In the genomic region with DNA sequence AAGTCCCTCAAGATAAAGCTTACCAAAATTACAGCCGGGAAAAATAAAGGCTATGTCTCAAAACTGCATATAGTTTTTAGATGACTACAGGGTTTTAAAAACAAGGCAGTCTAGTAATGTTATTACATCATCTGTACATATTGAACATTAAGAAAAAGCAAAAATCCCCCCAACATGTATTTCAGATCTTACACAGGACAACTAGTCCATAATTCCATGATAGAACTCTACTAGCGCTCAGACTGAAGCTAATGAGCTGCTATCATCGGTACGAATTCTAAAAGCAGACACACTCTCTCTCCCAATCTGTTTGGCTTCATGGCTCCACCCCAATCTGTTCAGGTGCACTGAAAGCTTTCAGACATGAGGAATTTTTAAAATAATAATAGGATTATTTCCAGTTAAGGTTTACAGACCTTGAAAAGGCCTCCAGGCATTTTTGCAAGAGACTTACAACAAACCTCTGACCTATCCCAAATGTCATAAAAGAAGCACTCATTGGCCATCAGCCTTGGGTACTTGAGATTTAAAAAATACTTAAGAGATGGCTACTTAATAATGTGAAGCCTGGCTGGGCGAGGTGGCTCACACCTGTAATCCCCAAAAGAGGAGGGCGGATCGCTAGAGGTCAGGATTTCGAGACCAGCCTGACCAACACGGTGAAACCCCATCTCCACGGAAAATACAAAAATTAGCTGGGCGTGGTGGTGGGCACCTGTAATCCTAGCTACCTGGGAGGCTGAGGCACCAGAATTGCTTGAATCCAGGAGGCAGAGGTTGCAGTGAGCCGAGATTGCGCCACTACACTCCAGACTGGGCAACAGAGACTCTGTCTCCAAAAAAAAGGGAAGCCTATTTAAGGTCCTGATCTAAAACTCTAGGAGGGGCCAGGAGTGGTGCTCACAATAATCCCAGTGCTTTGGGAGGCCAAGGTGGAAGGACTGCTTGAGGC, we compare ENCODE assay signal across 1 cellular context.
TF ChIP-seq lines count a peak whose summit lies in the region.

No MANE protein-coding gene starts in this region.

TF ChIP-seq in HepG2, 621 proteins besides CTCF, POLR2A, EP300 and RAD21 (continued from another document):
- TF ChIP-seq, protein P1, sequence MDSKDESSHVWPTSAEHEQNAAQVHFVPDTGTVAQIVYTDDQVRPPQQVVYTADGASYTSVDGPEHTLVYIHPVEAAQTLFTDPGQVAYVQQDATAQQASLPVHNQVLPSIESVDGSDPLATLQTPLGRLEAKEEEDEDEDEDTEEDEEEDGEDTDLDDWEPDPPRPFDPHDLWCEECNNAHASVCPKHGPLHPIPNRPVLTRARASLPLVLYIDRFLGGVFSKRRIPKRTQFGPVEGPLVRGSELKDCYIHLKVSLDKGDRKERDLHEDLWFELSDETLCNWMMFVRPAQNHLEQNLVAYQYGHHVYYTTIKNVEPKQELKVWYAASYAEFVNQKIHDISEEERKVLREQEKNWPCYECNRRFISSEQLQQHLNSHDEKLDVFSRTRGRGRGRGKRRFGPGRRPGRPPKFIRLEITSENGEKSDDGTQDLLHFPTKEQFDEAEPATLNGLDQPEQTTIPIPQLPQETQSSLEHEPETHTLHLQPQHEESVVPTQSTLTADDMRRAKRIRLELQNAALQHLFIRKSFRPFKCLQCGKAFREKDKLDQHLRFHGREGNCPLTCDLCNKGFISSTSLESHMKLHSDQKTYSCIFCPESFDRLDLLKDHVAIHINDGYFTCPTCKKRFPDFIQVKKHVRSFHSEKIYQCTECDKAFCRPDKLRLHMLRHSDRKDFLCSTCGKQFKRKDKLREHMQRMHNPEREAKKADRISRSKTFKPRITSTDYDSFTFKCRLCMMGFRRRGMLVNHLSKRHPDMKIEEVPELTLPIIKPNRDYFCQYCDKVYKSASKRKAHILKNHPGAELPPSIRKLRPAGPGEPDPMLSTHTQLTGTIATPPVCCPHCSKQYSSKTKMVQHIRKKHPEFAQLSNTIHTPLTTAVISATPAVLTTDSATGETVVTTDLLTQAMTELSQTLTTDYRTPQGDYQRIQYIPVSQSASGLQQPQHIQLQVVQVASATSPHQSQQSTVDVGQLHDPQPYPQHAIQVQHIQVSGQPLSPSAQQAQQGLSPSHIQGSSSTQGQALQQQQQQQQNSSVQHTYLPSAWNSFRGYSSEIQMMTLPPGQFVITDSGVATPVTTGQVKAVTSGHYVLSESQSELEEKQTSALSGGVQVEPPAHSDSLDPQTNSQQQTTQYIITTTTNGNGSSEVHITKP (CRISPR knock-in tag; IDR thresholded peaks at IDR 0.05; ENCODE audit: low read depth): no peak
- TF ChIP-seq, protein P2, sequence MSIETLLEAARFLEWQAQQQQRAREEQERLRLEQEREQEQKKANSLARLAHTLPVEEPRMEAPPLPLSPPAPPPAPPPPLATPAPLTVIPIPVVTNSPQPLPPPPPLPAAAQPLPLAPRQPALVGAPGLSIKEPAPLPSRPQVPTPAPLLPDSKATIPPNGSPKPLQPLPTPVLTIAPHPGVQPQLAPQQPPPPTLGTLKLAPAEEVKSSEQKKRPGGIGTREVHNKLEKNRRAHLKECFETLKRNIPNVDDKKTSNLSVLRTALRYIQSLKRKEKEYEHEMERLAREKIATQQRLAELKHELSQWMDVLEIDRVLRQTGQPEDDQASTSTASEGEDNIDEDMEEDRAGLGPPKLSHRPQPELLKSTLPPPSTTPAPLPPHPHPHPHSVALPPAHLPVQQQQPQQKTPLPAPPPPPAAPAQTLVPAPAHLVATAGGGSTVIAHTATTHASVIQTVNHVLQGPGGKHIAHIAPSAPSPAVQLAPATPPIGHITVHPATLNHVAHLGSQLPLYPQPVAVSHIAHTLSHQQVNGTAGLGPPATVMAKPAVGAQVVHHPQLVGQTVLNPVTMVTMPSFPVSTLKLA (IDR thresholded peaks at IDR 0.05): no peak
- TF ChIP-seq HDAC2 (CRISPR knock-in tag; IDR thresholded peaks at IDR 0.05): no peak
- TF ChIP-seq, protein P3, sequence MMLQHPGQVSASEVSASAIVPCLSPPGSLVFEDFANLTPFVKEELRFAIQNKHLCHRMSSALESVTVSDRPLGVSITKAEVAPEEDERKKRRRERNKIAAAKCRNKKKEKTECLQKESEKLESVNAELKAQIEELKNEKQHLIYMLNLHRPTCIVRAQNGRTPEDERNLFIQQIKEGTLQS (CRISPR knock-in tag; IDR thresholded peaks at IDR 0.05): no peak
- TF ChIP-seq ZNF460 (CRISPR knock-in tag; IDR thresholded peaks at IDR 0.05; ENCODE audit: borderline replicate concordance): peak; percentile 93
- TF ChIP-seq HDAC1 (CRISPR knock-in tag; IDR thresholded peaks at IDR 0.05): no peak
- no peak for TF ChIP-seq ZNF550 (CRISPR knock-in tag; IDR thresholded peaks at IDR 0.05; ENCODE audit: borderline replicate concordance)
- TF ChIP-seq ZSCAN25 (CRISPR knock-in tag; IDR thresholded peaks at IDR 0.05): no peak
- TF ChIP-seq ZMYM3 (CRISPR knock-in tag; IDR thresholded peaks at IDR 0.05): peak; percentile 46; the same call in 1 of the 2 replicates
- no peak for TF ChIP-seq MIER2 (CRISPR knock-in tag; IDR thresholded peaks at IDR 0.05)
- TF ChIP-seq NONO (IDR thresholded peaks at IDR 0.05): no peak
- no peak for TF ChIP-seq NONO (CRISPR knock-in tag; conservative IDR thresholded peaks at IDR 0.05)
- no peak for TF ChIP-seq GABPB1 (CRISPR knock-in tag; IDR thresholded peaks at IDR 0.05)
- TF ChIP-seq PHF20 (CRISPR knock-in tag; IDR thresholded peaks at IDR 0.05): no peak
- no peak for TF ChIP-seq ZNF484 (CRISPR knock-in tag; IDR thresholded peaks at IDR 0.05; ENCODE audit: borderline replicate concordance, low read depth)
- no peak for TF ChIP-seq SALL2 (CRISPR knock-in tag; IDR thresholded peaks at IDR 0.05)
- TF ChIP-seq, protein P4, sequence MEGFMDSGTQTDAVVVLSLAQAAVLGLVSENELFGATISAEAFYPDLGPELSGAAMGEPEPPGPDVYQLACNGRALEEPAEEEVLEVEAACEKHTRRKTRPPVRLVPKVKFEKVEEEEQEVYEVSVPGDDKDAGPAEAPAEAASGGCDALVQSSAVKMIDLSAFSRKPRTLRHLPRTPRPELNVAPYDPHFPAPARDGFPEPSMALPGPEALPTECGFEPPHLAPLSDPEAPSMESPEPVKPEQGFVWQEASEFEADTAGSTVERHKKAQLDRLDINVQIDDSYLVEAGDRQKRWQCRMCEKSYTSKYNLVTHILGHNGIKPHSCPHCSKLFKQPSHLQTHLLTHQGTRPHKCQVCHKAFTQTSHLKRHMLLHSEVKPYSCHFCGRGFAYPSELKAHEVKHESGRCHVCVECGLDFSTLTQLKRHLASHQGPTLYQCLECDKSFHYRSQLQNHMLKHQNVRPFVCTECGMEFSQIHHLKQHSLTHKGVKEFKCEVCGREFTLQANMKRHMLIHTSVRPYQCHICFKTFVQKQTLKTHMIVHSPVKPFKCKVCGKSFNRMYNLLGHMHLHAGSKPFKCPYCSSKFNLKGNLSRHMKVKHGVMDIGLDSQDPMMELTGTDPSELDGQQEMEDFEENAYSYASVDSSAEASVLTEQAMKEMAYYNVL (CRISPR knock-in tag; IDR thresholded peaks at IDR 0.05; ENCODE audit: borderline replicate concordance): peak; percentile 26; the same call in 1 of the 2 replicates
- TF ChIP-seq BCL6 (CRISPR knock-in tag; IDR thresholded peaks at IDR 0.05): 0 out of 2 replicates have a peak, but pooled peaks have one; percentile 7
- peak; percentile 97 for TF ChIP-seq ZBTB38 (CRISPR knock-in tag; IDR thresholded peaks at IDR 0.05)
- TF ChIP-seq CREM (IDR thresholded peaks at IDR 0.05): 0 out of 2 replicates have a peak, but pooled peaks have one; percentile 9
- TF ChIP-seq CREM (CRISPR knock-in tag; IDR thresholded peaks at IDR 0.05): no peak
- TF ChIP-seq RBFOX2 (IDR thresholded peaks at IDR 0.05; ENCODE audit: low read depth, low read length): 0 out of 2 replicates have a peak, but pooled peaks have one; percentile 43
- no peak for TF ChIP-seq DR1 (CRISPR knock-in tag; IDR thresholded peaks at IDR 0.05)
- no peak for TF ChIP-seq MED8 (CRISPR knock-in tag; IDR thresholded peaks at IDR 0.05; ENCODE audit: insufficient replicate concordance)
- TF ChIP-seq, protein P5, sequence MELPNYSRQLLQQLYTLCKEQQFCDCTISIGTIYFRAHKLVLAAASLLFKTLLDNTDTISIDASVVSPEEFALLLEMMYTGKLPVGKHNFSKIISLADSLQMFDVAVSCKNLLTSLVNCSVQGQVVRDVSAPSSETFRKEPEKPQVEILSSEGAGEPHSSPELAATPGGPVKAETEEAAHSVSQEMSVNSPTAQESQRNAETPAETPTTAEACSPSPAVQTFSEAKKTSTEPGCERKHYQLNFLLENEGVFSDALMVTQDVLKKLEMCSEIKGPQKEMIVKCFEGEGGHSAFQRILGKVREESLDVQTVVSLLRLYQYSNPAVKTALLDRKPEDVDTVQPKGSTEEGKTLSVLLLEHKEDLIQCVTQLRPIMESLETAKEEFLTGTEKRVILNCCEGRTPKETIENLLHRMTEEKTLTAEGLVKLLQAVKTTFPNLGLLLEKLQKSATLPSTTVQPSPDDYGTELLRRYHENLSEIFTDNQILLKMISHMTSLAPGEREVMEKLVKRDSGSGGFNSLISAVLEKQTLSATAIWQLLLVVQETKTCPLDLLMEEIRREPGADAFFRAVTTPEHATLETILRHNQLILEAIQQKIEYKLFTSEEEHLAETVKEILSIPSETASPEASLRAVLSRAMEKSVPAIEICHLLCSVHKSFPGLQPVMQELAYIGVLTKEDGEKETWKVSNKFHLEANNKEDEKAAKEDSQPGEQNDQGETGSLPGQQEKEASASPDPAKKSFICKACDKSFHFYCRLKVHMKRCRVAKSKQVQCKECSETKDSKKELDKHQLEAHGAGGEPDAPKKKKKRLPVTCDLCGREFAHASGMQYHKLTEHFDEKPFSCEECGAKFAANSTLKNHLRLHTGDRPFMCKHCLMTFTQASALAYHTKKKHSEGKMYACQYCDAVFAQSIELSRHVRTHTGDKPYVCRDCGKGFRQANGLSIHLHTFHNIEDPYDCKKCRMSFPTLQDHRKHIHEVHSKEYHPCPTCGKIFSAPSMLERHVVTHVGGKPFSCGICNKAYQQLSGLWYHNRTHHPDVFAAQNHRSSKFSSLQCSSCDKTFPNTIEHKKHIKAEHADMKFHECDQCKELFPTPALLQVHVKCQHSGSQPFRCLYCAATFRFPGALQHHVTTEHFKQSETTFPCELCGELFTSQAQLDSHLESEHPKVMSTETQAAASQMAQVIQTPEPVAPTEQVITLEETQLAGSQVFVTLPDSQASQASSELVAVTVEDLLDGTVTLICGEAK (IDR thresholded peaks at IDR 0.05): no peak
- TF ChIP-seq, protein P5 (CRISPR knock-in tag; IDR thresholded peaks at IDR 0.05): no peak
- TF ChIP-seq YY1 (IDR thresholded peaks at IDR 0.05; ENCODE audit: insufficient read depth, insufficient replicate concordance, low read depth, low read length): no peak
